Comparison of ENCODE assay signal across 8 cellular contexts in the genomic region with DNA sequence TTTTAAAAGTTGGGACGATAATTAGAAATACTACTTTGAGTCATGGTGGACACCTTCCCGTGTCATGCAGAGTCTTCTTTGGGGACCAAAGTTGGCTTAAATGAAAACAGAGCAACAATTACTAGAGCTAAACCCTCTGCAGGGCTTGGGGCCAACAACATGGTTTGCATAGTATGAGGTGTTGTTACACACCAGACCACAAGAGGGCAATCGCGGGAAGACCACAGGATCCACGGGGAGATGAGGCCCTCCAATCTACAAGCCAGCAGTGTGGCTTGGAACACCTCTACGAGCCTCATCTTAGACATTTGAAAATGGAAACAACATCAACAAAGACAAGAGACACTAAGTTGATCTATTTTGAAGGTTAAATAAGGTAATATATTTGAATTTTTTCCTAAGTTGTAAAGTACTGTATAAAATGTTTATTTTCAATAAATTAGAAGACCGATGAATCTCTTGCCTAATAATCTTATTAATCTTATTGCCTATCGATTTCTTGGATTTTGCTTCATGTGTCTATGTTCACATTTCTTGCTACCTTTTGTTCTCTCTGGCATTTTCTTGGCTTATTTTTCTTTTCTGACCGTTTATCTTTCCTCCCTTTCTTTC. TPM values are rescaled to one million over a fixed set of nuclear protein-coding genes. Genes with fewer than 3 reads are reported as not detected.
DNase-seq lines count a peak whose midpoint lies in the region; ATAC-seq and TF ChIP-seq lines count a peak whose summit lies in the region.

No MANE protein-coding gene starts in this region.

- peak; percentile 73 for DNase-seq in EL
- DNase-seq in NOMO-1 treated with DMSO at 0.1 percent for 48 hours (lab: John Stamatoyannopoulos, UW; ENCODE audit: unreplicated experiment) = peak; percentile 48
- DNase-seq in activated CD8-positive, alpha-beta memory T cell treated with anti-CD3 and anti-CD28 coated beads, Interleukin-2, amount 50 U/mL, for 1 hour (ENCODE audit: extremely low read depth) = peak; percentile 16
- DNase-seq in stimulated activated naive B cell treated with anti-CD40 and anti-IgM and Interleukin-4, amounts not matched to agents 10 μg/mL and 1 μg/mL and 100 μg/mL, for 72 hours = peak; percentile 56

- no peaks in the 10 kb centered on the region for H3K36me3 Mint-ChIP-seq in nephron (ENCODE audit: low read depth)
- no peaks in the 10 kb centered on the region for H3K36me3 Mint-ChIP-seq in stimulated activated naive B cell treated with anti-CD40 and anti-IgM and Interleukin-4, amounts not matched to agents 10 μg/mL and 1 μg/mL and 100 μg/mL, for 72 hours

- ATAC-seq in HG03442 (IDR thresholded peaks at IDR 0.05; ENCODE audit: unreplicated experiment) (peak; percentile 55), esophagus mucosa (peak; percentile 75), GM21367 (IDR thresholded peaks at IDR 0.05; ENCODE audit: unreplicated experiment) (no peak)
- ATAC-seq in stimulated activated naive B cell treated with anti-CD40 and anti-IgM and Interleukin-4, amounts not matched to agents 10 μg/mL and 1 μg/mL and 100 μg/mL, for 72 hours (replicated peaks) = peak; percentile 79 to 87

- H3K4me3 Mint-ChIP-seq in nephron = no peak overlapping the region
- H3K4me3 Mint-ChIP-seq in stimulated activated naive B cell treated with anti-CD40 and anti-IgM and Interleukin-4, amounts not matched to agents 10 μg/mL and 1 μg/mL and 100 μg/mL, for 72 hours = no peak overlapping the region

- H3K9me3 Mint-ChIP-seq in nephron = no peaks in the 10 kb centered on the region
- no peaks in the 10 kb centered on the region for H3K9me3 Mint-ChIP-seq in stimulated activated naive B cell treated with anti-CD40 and anti-IgM and Interleukin-4, amounts not matched to agents 10 μg/mL and 1 μg/mL and 100 μg/mL, for 72 hours

- peak; percentile 61 to 67 (median 63) for TF ChIP-seq CTCF in nephron (IDR thresholded peaks at IDR 0.05; ENCODE audit: unreplicated experiment in 3 of 3)

- no peaks in the 10 kb centered on the region for H3K4me1 Mint-ChIP-seq in nephron
- no peaks in the 10 kb centered on the region for H3K4me1 Mint-ChIP-seq in stimulated activated naive B cell treated with anti-CD40 and anti-IgM and Interleukin-4, amounts not matched to agents 10 μg/mL and 1 μg/mL and 100 μg/mL, for 72 hours

- no peak overlapping the region for H3K27ac Mint-ChIP-seq in nephron
- H3K27ac Mint-ChIP-seq in stimulated activated naive B cell treated with anti-CD40 and anti-IgM and Interleukin-4, amounts not matched to agents 10 μg/mL and 1 μg/mL and 100 μg/mL, for 72 hours = no peak overlapping the region

- no peaks in the 10 kb centered on the region for H3K27me3 Mint-ChIP-seq in nephron (ENCODE audit: low read depth)
- H3K27me3 Mint-ChIP-seq in stimulated activated naive B cell treated with anti-CD40 and anti-IgM and Interleukin-4, amounts not matched to agents 10 μg/mL and 1 μg/mL and 100 μg/mL, for 72 hours = peaks cover 6 to 13% of the 10 kb centered on the region in 2 donors

RNA-seq across cellular contexts. Expression of gene SMCP, which starts 8.2 kb away (rescaled TPM):
- total RNA-seq in esophagus mucosa = not detected

RNA-seq across cellular contexts. Expression of gene LCE7A, which starts 10.1 kb away (rescaled TPM):
- not detected for total RNA-seq in esophagus mucosa

RNA-seq across cellular contexts. Expression of gene LCE6A, which starts 27.3 kb away (rescaled TPM):
- not detected for total RNA-seq in esophagus mucosa

RNA-seq across cellular contexts. Expression of gene IVL, which starts 38.4 kb away (rescaled TPM):
- total RNA-seq in esophagus mucosa = 145 TPM

RNA-seq across cellular contexts. Expression of gene LCE1A, which starts 42.6 kb away (rescaled TPM):
- not detected for total RNA-seq in esophagus mucosa

Comparison
In these comparisons a context has a peak if more than half of its experiments do, and no peak if none do; other contexts are left out.
1. DNase-seq: peak in every context shown above with its lines; median percentile 73 in EL; 56 in stimulated activated naive B cell treated with anti-CD40 and anti-IgM and Interleukin-4, amounts not matched to agents 10 μg/mL and 1 μg/mL and 100 μg/mL, for 72 hours; 48 in NOMO-1 treated with DMSO at 0.1 percent for 48 hours; 16 in activated CD8-positive, alpha-beta memory T cell treated with anti-CD3 and anti-CD28 coated beads, Interleukin-2, amount 50 U/mL, for 1 hour.